2 cellular contexts compared by ENCODE assay signal in the genomic region with DNA sequence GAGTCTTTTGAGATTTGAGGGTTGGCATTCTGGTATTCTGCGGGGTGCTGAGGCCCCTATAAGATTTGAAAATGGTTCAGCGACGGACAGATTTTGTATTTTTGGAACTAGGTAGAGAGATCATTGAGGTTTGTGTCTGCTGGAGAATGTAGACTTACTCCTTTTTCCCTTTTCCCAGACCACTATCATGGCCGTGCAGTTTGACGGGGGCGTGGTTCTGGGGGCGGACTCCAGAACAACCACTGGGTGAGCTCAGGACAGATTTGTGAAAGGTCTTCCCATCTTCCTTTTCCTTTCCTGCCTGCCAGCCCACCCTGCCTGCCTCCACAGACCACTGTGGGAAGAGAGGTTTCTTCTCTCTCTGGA.
TF ChIP-seq lines count a peak whose summit lies in the region.

No MANE protein-coding gene starts in this region.

TF ChIP-seq in HCT116, 20 proteins besides CTCF, POLR2A, EP300 and RAD21:
- peak; percentile 7 for TF ChIP-seq YY1 (IDR thresholded peaks at IDR 0.05; ENCODE audit: extremely low read depth, insufficient replicate concordance, low read depth, low read length)
- no peak for TF ChIP-seq EZH2 (IDR thresholded peaks at IDR 0.05)
- TF ChIP-seq CBX3 (IDR thresholded peaks at IDR 0.05; ENCODE audit: low read depth), result no peak

TF ChIP-seq in endothelial cell of umbilical vein, 7 proteins besides CTCF, POLR2A, EP300 and RAD21:
- TF ChIP-seq POLR2AphosphoS5 (IDR thresholded peaks at IDR 0.05; ENCODE audit: insufficient read depth, low read depth, low read length) (no peak), GATA2 (IDR thresholded peaks at IDR 0.05; ENCODE audit: insufficient read depth, insufficient read length, low read depth, low read length) (no peak), EZH2 (IDR thresholded peaks at IDR 0.05; ENCODE audit: borderline replicate concordance, low read depth, low read length, severe bottlenecking) (no peak), JUN (IDR thresholded peaks at IDR 0.05; ENCODE audit: borderline replicate concordance, insufficient read depth, insufficient read length, low read depth) (no peak), MYC (IDR thresholded peaks at IDR 0.05; ENCODE audit: low read depth, low read length) (no peak), FOS (IDR thresholded peaks at IDR 0.05; ENCODE audit: borderline replicate concordance, insufficient read depth, low read length) (no peak)
- TF ChIP-seq, protein P1, sequence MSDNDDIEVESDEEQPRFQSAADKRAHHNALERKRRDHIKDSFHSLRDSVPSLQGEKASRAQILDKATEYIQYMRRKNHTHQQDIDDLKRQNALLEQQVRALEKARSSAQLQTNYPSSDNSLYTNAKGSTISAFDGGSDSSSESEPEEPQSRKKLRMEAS (IDR thresholded peaks at IDR 0.05; ENCODE audit: insufficient read depth, insufficient read length), result no peak
